ENCODE assay signal across 13 cellular contexts in the genomic region with DNA sequence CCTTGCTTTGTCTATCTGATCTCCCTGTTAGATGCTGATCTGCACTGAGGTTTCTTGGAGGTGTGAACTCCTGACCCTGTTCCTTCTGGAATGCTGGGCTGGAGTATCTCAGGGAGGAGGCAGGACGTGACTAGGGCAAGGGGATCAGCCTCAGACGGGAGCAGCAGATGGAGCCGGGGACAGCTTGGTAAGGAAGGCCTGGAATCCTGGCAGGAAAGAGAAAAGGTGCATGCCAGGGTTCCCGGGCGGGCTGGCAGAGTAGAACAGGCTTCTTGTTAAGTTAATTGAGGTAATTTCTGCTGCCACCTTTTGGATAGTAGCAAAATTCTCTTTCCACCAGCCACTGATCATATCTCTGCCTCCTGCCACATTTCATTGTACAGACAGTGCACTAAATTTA.
DNase-seq lines count a peak whose midpoint lies in the region; ATAC-seq and TF ChIP-seq lines count a peak whose summit lies in the region.
"Had no signal": no experiment of that assay in that cellular context is flagged by ENCODE, and none has a peak within 500 bp of the region (broad histone marks: within the 10 kb centered on the region; RNA-seq: fewer than 3 reads in every experiment).

No MANE protein-coding gene starts in this region.

- no peak for ATAC-seq in GM19467 (IDR thresholded peaks at IDR 0.05; ENCODE audit: unreplicated experiment)
- ATAC-seq: activated naive CD4-positive, alpha-beta T cell treated with anti-CD3 and anti-CD28 coated beads, Interleukin-2, amount 50 U/mL, for 72 hours had no signal

- no peak overlapping the region for H3K4me3 ChIP-seq in LNCaP clone FGC (ENCODE audit: low read depth, low read length)
- H3K4me3 ChIP-seq: smooth muscle cell had no signal

- DNase-seq in DMS 273 (lab: John Stamatoyannopoulos, UW; ENCODE audit: unreplicated experiment) (peak; percentile 67), LNCaP clone FGC (ENCODE audit: low read depth) (peak; percentile 27), cerebellar nuclear complex (lab: John Stamatoyannopoulos, UW) (peak; percentile 51 to 90), medulla oblongata (ENCODE audit: extremely low spot score) (peak; percentile 44), NCI-H2081 treated with DMSO at 0.1 percent for 48 hours (lab: John Stamatoyannopoulos, UW) (no peak)
- DNase-seq in stimulated activated CD4-positive, alpha-beta T cell treated with anti-CD3 and anti-CD28 coated beads, Interleukin-2, amount 100 ng/mL, for 48 hours = no peak
- no peak for DNase-seq in stimulated activated CD4-positive, alpha-beta T cell treated with anti-CD3 and anti-CD28 coated beads, Interleukin-1b, Interleukin-23, amount 100 ng/mL, for 48 hours
- DNase-seq: H9, MM.1S, NCI-H226 had no signal

- peak; percentile 39 for TF ChIP-seq CTCF in LNCaP clone FGC (IDR thresholded peaks at IDR 0.05; ENCODE audit: control insufficient read depth, extremely low read depth, insufficient read depth)

Comparison
In these comparisons a context has a peak if more than half of its experiments do, and no peak if none do; other contexts are left out.
1. DNase-seq: peak in DMS 273 (single experiment), LNCaP clone FGC (single experiment), cerebellar nuclear complex (2 of 2) and medulla oblongata (single experiment); none in stimulated activated CD4-positive, alpha-beta T cell treated with anti-CD3 and anti-CD28 coated beads, Interleukin-2, amount 100 ng/mL, for 48 hours (0 of 2), NCI-H2081 treated with DMSO at 0.1 percent for 48 hours (single experiment) and stimulated activated CD4-positive, alpha-beta T cell treated with anti-CD3 and anti-CD28 coated beads, Interleukin-1b, Interleukin-23, amount 100 ng/mL, for 48 hours (single experiment).